In genomic region chr1:24481098-24481497, GRCh38 we compare ENCODE assay signal across 7 cellular contexts.
A peak's percentile ranks its signal among the peaks of the same experiment; 100 is the strongest.
DNase-seq lines count a peak whose midpoint lies in the region; ATAC-seq lines count a peak whose summit lies in the region.

No MANE protein-coding gene starts in this region.

- peaks cover 7% of the 10 kb centered on the region for H3K36me3 Mint-ChIP-seq in effector memory CD8-positive, alpha-beta T cell (ENCODE audit: insufficient read depth)

- peaks cover 31 to 34% of the 10 kb centered on the region in 2 donors for H3K4me1 Mint-ChIP-seq in effector memory CD8-positive, alpha-beta T cell (ENCODE audit: low read depth in 2 of 2)

- no peaks in the 10 kb centered on the region for H3K27me3 Mint-ChIP-seq in effector memory CD8-positive, alpha-beta T cell

- H3K9me3 Mint-ChIP-seq in effector memory CD8-positive, alpha-beta T cell: no peaks in the 10 kb centered on the region

- H3K27ac Mint-ChIP-seq in effector memory CD8-positive, alpha-beta T cell: peak overlapping the region; percentile 88 to 95

- H3K4me3 Mint-ChIP-seq in effector memory CD8-positive, alpha-beta T cell: peak overlapping the region; percentile 39 to 65

- ATAC-seq in HG02610 (IDR thresholded peaks at IDR 0.05; ENCODE audit: unreplicated experiment) (peak; percentile 63), HG03039 (IDR thresholded peaks at IDR 0.05; ENCODE audit: unreplicated experiment) (no peak)
- peak; percentile 63 for ATAC-seq in effector memory CD8-positive, alpha-beta T cell (replicated peaks)

- DNase-seq in T-helper 22 cell (ENCODE audit: low read depth): peak; percentile 46
- peak in 1 of 3 experiments; percentile 28 for DNase-seq in effector memory CD8-positive, alpha-beta T cell
- DNase-seq in stimulated activated naive CD4-positive, alpha-beta T cell treated with Interleukin-2 at 50 U/mL for 16 hours (lab: John Stamatoyannopoulos, UW): peak; percentile 21
- DNase-seq in HPDE6-E6E7 (ENCODE audit: extremely low spot score): no peak
- DNase-seq in NCI-H1105 treated with DMSO at 0.1 percent for 48 hours (lab: John Stamatoyannopoulos, UW): no peak

Comparison
In these comparisons a context has a peak if more than half of its experiments do, and no peak if none do; other contexts are left out.
1. DNase-seq: peak in T-helper 22 cell (single experiment) and stimulated activated naive CD4-positive, alpha-beta T cell treated with Interleukin-2 at 50 U/mL for 16 hours (single experiment); none in HPDE6-E6E7 (single experiment) and NCI-H1105 treated with DMSO at 0.1 percent for 48 hours (single experiment).